In the genomic region with DNA sequence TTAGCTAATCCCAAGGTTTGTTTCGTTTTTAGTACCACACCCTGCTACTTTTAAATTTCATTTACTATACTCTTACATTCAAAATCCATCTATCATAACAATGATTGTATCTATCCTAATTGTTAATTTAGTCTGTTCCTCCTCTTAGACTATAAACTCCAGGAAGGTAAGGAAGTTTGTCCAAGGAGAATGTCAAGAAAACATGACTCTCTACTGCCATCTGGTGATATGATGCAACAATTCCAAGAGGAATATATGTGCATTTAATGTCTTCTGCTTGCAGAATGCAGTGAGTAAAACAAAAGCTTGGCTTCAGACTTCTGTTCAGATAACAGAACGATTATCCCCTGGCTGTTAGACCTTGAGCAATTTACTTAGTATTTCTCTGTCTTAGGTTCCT, we compare ENCODE assay signal across 10 cellular contexts.
DNase-seq lines count a peak whose midpoint lies in the region; ATAC-seq lines count a peak whose summit lies in the region.
"Had no signal": no experiment of that assay in that cellular context is flagged by ENCODE, and none has a peak within 500 bp of the region (broad histone marks: within the 10 kb centered on the region; RNA-seq: fewer than 3 reads in every experiment).

No MANE protein-coding gene starts in this region.

- no peak overlapping the region for H2AFZ ChIP-seq in neuronal stem cell (ENCODE audit: low read length)

- H3K36me3 ChIP-seq in neuronal stem cell (replicated peaks in 1 of 2; ENCODE audit: control insufficient read depth in 2 of 2, insufficient read depth in 2 of 2, low read length in 2 of 2), result no peaks in the 10 kb centered on the region
- H3K36me3 ChIP-seq: BLaER1 had no signal

- no peaks in the 10 kb centered on the region for H3K79me1 ChIP-seq in neuronal stem cell (ENCODE audit: low read depth, low read length)

- no peaks in the 10 kb centered on the region for H3K9me3 ChIP-seq in neuronal stem cell (replicated peaks in 1 of 2; ENCODE audit: control insufficient read depth in 2 of 2, insufficient read depth in 1 of 2, low read depth in 1 of 2, low read length in 2 of 2)

- H2BK120ac ChIP-seq in neuronal stem cell (ENCODE audit: low read depth, low read length), result no peak overlapping the region

- H3K9ac ChIP-seq in neuronal stem cell (ENCODE audit: low read depth, low read length, poor library complexity), result no peak overlapping the region
- H3K9ac ChIP-seq: BLaER1 had no signal

- peaks cover 15% of the 10 kb centered on the region for H3K9me3 Mint-ChIP-seq in activated naive CD4-positive, alpha-beta T cell treated with anti-CD3 and anti-CD28 coated beads for 36 hours

- H2BK15ac ChIP-seq in neuronal stem cell (ENCODE audit: low read length), result no peak overlapping the region

- no peak overlapping the region for H3K4me3 Mint-ChIP-seq in activated naive CD4-positive, alpha-beta T cell treated with anti-CD3 and anti-CD28 coated beads for 36 hours
- H3K4me3 Mint-ChIP-seq: stimulated activated naive B cell treated with anti-CD40 and anti-IgM and Interleukin-4, amounts not matched to agents 10 μg/mL and 1 μg/mL and 100 μg/mL, for 72 hours had no signal

- peak; percentile 86 for ATAC-seq in HG03432 (IDR thresholded peaks at IDR 0.05; ENCODE audit: unreplicated experiment)

- no peaks in the 10 kb centered on the region for H3K4me1 ChIP-seq in neuronal stem cell (ENCODE audit: control insufficient read depth in 2 of 2, insufficient read depth in 1 of 2, low read depth in 1 of 2, low read length in 2 of 2)
- H3K4me1 ChIP-seq: BLaER1 had no signal

- no peak overlapping the region for H4K91ac ChIP-seq in neuronal stem cell (ENCODE audit: low read depth, low read length, poor library complexity)

- H3K36me3 Mint-ChIP-seq in activated naive CD4-positive, alpha-beta T cell treated with anti-CD3 and anti-CD28 coated beads for 36 hours (ENCODE audit: low read depth), result no peaks in the 10 kb centered on the region
- H3K36me3 Mint-ChIP-seq: stimulated activated naive B cell treated with anti-CD40 and anti-IgM and Interleukin-4, amounts not matched to agents 10 μg/mL and 1 μg/mL and 100 μg/mL, for 72 hours had no signal

- no peak overlapping the region for H3K18ac ChIP-seq in neuronal stem cell (ENCODE audit: low read length)

- no peak overlapping the region for H2BK12ac ChIP-seq in neuronal stem cell (ENCODE audit: low read length)

- intact Hi-C loops in activated naive CD4-positive, alpha-beta T cell treated with anti-CD3 and anti-CD28 coated beads for 36 hours (cut with micrococcal nuclease), result loop anchor here (5.0 kb wide), 1 partner anchor 1941 kb away; no protein-coding TSS in a partner anchor

- no peak overlapping the region for H2BK5ac ChIP-seq in neuronal stem cell (ENCODE audit: low read length)

- H3K27me3 ChIP-seq in neuronal stem cell (ENCODE audit: control insufficient read depth in 3 of 3, insufficient read depth in 3 of 3, low read depth in 1 of 3, low read length in 3 of 3), result no peaks in the 10 kb centered on the region
- H3K27me3 ChIP-seq: BLaER1 had no signal

- H3K27ac Mint-ChIP-seq in activated naive CD4-positive, alpha-beta T cell treated with anti-CD3 and anti-CD28 coated beads for 36 hours, result no peak overlapping the region
- H3K27ac Mint-ChIP-seq: stimulated activated naive B cell treated with anti-CD40 and anti-IgM and Interleukin-4, amounts not matched to agents 10 μg/mL and 1 μg/mL and 100 μg/mL, for 72 hours had no signal

- no peak overlapping the region for H3K4me3 ChIP-seq in neuronal stem cell (ENCODE audit: low read length in 2 of 2)
- H3K4me3 ChIP-seq: BLaER1 had no signal

- no peaks in the 10 kb centered on the region for H3K4me1 Mint-ChIP-seq in activated naive CD4-positive, alpha-beta T cell treated with anti-CD3 and anti-CD28 coated beads for 36 hours (ENCODE audit: low read depth)
- H3K4me1 Mint-ChIP-seq: stimulated activated naive B cell treated with anti-CD40 and anti-IgM and Interleukin-4, amounts not matched to agents 10 μg/mL and 1 μg/mL and 100 μg/mL, for 72 hours had no signal

- H4K8ac ChIP-seq in neuronal stem cell (ENCODE audit: low read depth, low read length), result no peak overlapping the region

- H3K27ac ChIP-seq in neuronal stem cell (replicated peaks; ENCODE audit: low read length), result no peak overlapping the region
- H3K27ac ChIP-seq: BLaER1 had no signal

- no CpG with 5 or more reads among the region's 2 CpGs for WGBS in neuronal stem cell (ENCODE audit: extremely low coverage in 2 of 2, insufficient read length in 2 of 2, insufficient replicate concordance in 1 of 2), 2 donors

- CTCF ChIA-PET in activated naive CD4-positive, alpha-beta T cell treated with anti-CD3 and anti-CD28 coated beads for 36 hours (lab: Charles Lee), result no interaction called here

- DNase-seq in NCI-H1417 (lab: John Stamatoyannopoulos, UW), result peak in 2 of 3 experiments; percentile 28 to 79
- no peak for DNase-seq in NCI-H1417 treated with DMSO at 0.1 percent for 48 hours (lab: John Stamatoyannopoulos, UW)
- DNase-seq in NCI-H774 (lab: John Stamatoyannopoulos, UW), result peak; percentile 9
- peak; percentile 69 for DNase-seq in dedifferentiated amniotic fluid mesenchymal stem cell (ENCODE audit: extremely low spot score)
- DNase-seq in neuronal stem cell (ENCODE audit: low spot score), result peak; percentile 27
- no peak for DNase-seq in stimulated activated naive CD4-positive, alpha-beta T cell treated with Interleukin-2 at 50 U/mL for 16 hours (lab: John Stamatoyannopoulos, UW)
- no peak for DNase-seq in activated naive CD4-positive, alpha-beta T cell treated with anti-CD3 and anti-CD28 coated beads for 36 hours
- DNase-seq: stimulated activated naive B cell treated with anti-CD40 and anti-IgM and Interleukin-4, amounts not matched to agents 10 μg/mL and 1 μg/mL and 100 μg/mL, for 72 hours had no signal

- H3K14ac ChIP-seq in neuronal stem cell (ENCODE audit: low read length), result no peak overlapping the region

- H3K23ac ChIP-seq in neuronal stem cell (ENCODE audit: low read depth, low read length, poor library complexity), result no peak overlapping the region

- H3K4ac ChIP-seq in neuronal stem cell (ENCODE audit: low read length), result no peak overlapping the region

- no peaks in the 10 kb centered on the region for H3K27me3 Mint-ChIP-seq in activated naive CD4-positive, alpha-beta T cell treated with anti-CD3 and anti-CD28 coated beads for 36 hours (ENCODE audit: low read depth)
- H3K27me3 Mint-ChIP-seq: stimulated activated naive B cell treated with anti-CD40 and anti-IgM and Interleukin-4, amounts not matched to agents 10 μg/mL and 1 μg/mL and 100 μg/mL, for 72 hours had no signal

- H3K4me2 ChIP-seq in neuronal stem cell (ENCODE audit: insufficient read depth, low read length, poor library complexity, severe bottlenecking), result no peak overlapping the region
- H3K4me2 ChIP-seq: BLaER1 had no signal

- no peak overlapping the region for H2AK5ac ChIP-seq in neuronal stem cell (ENCODE audit: low read depth, low read length)

Comparison
In these comparisons a context has a peak if more than half of its experiments do, and no peak if none do; other contexts are left out.
1. DNase-seq: peak in NCI-H1417 (2 of 3), NCI-H774 (single experiment), dedifferentiated amniotic fluid mesenchymal stem cell (single experiment) and neuronal stem cell (single experiment); none in NCI-H1417 treated with DMSO at 0.1 percent for 48 hours (single experiment), stimulated activated naive CD4-positive, alpha-beta T cell treated with Interleukin-2 at 50 U/mL for 16 hours (single experiment) and activated naive CD4-positive, alpha-beta T cell treated with anti-CD3 and anti-CD28 coated beads for 36 hours (single experiment).